31 cellular contexts compared by ENCODE assay signal in genomic region chr22:45964372-45964771, GRCh38. TPM values are rescaled to one million over a fixed set of nuclear protein-coding genes. Genes with fewer than 3 reads are reported as not detected.
"Had no signal": no experiment of that assay in that cellular context is flagged by ENCODE, and none has a peak within 500 bp of the region (broad histone marks: within the 10 kb centered on the region; RNA-seq: fewer than 3 reads in every experiment).

No MANE protein-coding gene starts in this region.

- H3K27me3 ChIP-seq: body of pancreas, MG63 had no signal

- H3K36me3 ChIP-seq: adrenal gland, breast epithelium had no signal

- H3K4me3 ChIP-seq: adrenal gland, body of pancreas, breast epithelium, MG63 had no signal

- H3K9me3 ChIP-seq: adrenal gland, body of pancreas, breast epithelium, MG63 had no signal

- H3K27ac ChIP-seq: adrenal gland, body of pancreas, breast epithelium, VCaP had no signal

- ATAC-seq: activated naive CD4-positive, alpha-beta T cell treated with anti-CD3 and anti-CD28 coated beads, Interleukin-2, amount 50 U/mL, for 72 hours; activated T-cell treated with anti-CD3 and anti-CD28 coated beads, Interleukin-2, amount 50 U/mL, for 4 hours; body of pancreas had no signal

- DNase-seq: activated B cell treated with CpG ODN at 0.5 μM for 24 hours; activated CD4-positive, alpha-beta memory T cell treated with anti-CD3 and anti-CD28 coated beads for 36 hours; activated CD4-positive, alpha-beta T cell treated with anti-CD3 and anti-CD28 coated beads for 4 hours; activated CD4-positive, alpha-beta T cell treated with anti-CD3 and anti-CD28 coated beads, Interleukin-2, amount 50 U/mL, for 1 hour; activated CD4-positive, CD25-positive, alpha-beta regulatory T cell treated with anti-CD3 and anti-CD28 coated beads, Interleukin-2, amount 50 U/mL, for 72 hours; activated CD8-positive, alpha-beta memory T cell treated with anti-CD3 and anti-CD28 coated beads, Interleukin-2, amount 50 U/mL, for 4 hours; activated gamma-delta T cell treated with Interleukin-2 at 50 U/mL for 16 hours; activated naive CD4-positive, alpha-beta T cell treated with anti-CD3 and anti-CD28 coated beads for 36 hours; activated T-cell treated with anti-CD3 and anti-CD28 coated beads for 4 hours; activated T-cell treated with anti-CD3 and anti-CD28 coated beads, Interleukin-2, amount 50 U/mL, for 4 hours; adrenal gland; body of pancreas; Kasumi-1; MG63; NCI-H1092; NCI-H1436 treated with DMSO at 0.1 percent for 48 hours; NCI-H1694 treated with DMSO at 0.1 percent for 48 hours; NCI-H2029; NCI-H345; NCI-H524 treated with DMSO at 0.1 percent for 48 hours; Right ventricle myocardium superior; SW 1271; T-helper 1 cell; T-helper 2 cell; T-helper 9 cell had no signal

- H3K4me1 ChIP-seq: adrenal gland, breast epithelium had no signal

RNA-seq across cellular contexts. Expression of gene WNT7B, which starts 12.6 kb away (rescaled TPM):
- total RNA-seq: activated B cell treated with CpG ODN at 0.5 μM for 24 hours; activated CD4-positive, alpha-beta memory T cell treated with anti-CD3 and anti-CD28 coated beads for 36 hours; activated naive CD4-positive, alpha-beta T cell treated with anti-CD3 and anti-CD28 coated beads for 36 hours; activated T-helper 1 cell treated with anti-CD3 and anti-CD28 coated beads, Interleukin-12 subunit alpha, Interleukin-12 subunit beta, Interleukin-2, Interleukin-4 antibody, amounts not matched to agents 30 ng/mL and 10 ng/mL and 1 ng/mL, durations not matched to agents 14 hours and 24 hours and 36 hours; cardiac septum; NCI-H460; Right ventricle myocardium superior had no signal
